ENCODE assay signal across 7 cellular contexts in genomic region chr5:74481357-74481756, GRCh38.
A peak's percentile ranks its signal among the peaks of the same experiment; 100 is the strongest.
DNase-seq lines count a peak whose midpoint lies in the region; ATAC-seq and TF ChIP-seq lines count a peak whose summit lies in the region.
"Not testable (repeated sequence)": the region's sequence is repeated elsewhere in the genome, so short reads cannot be mapped to it uniquely, and the experiment has no call there.

No MANE protein-coding gene starts in this region.

- peak; percentile 49 for ATAC-seq in GM19025 (IDR thresholded peaks at IDR 0.05; ENCODE audit: low read depth, unreplicated experiment)
- peak; percentile 48 for ATAC-seq in GM21423 (IDR thresholded peaks at IDR 0.05; ENCODE audit: unreplicated experiment)
- ATAC-seq in HG02763 (IDR thresholded peaks at IDR 0.05; ENCODE audit: unreplicated experiment), result peak; percentile 50
- peak; percentile 86 for ATAC-seq in HG03280 (IDR thresholded peaks at IDR 0.05; ENCODE audit: unreplicated experiment)

- in situ Hi-C loops in GM13976 (cut with MboI; ENCODE audit: low sequenced_read_pairs, unreplicated experiment), result not testable (repeated sequence)

- not testable (repeated sequence) for TF ChIP-seq CTCF in GM13976 (IDR thresholded peaks at IDR 0.05; ENCODE audit: borderline replicate concordance, control extremely low read depth, extremely low read depth, insufficient read depth, missing control alignments); fibroblast of villous mesenchyme (IDR thresholded peaks at IDR 0.05; ENCODE audit: insufficient read depth, low read depth, low read length)

- not testable (repeated sequence) for H3K4me3 ChIP-seq in fibroblast of villous mesenchyme (ENCODE audit: low read depth, low read length)

- DNase-seq in GM13976 (ENCODE audit: low spot score) (peak; percentile 26), NCI-H526 (lab: John Stamatoyannopoulos, UW) (peak; percentile 74 to 76), fibroblast of villous mesenchyme (ENCODE audit: low read depth) (peak; percentile 3)

Comparison
In these comparisons a context has a peak if more than half of its experiments do, and no peak if none do; other contexts are left out.
1. DNase-seq: peak in every context shown above with its lines; median percentile 75 in NCI-H526; 26 in GM13976; 3 in fibroblast of villous mesenchyme.